In the genomic region with DNA sequence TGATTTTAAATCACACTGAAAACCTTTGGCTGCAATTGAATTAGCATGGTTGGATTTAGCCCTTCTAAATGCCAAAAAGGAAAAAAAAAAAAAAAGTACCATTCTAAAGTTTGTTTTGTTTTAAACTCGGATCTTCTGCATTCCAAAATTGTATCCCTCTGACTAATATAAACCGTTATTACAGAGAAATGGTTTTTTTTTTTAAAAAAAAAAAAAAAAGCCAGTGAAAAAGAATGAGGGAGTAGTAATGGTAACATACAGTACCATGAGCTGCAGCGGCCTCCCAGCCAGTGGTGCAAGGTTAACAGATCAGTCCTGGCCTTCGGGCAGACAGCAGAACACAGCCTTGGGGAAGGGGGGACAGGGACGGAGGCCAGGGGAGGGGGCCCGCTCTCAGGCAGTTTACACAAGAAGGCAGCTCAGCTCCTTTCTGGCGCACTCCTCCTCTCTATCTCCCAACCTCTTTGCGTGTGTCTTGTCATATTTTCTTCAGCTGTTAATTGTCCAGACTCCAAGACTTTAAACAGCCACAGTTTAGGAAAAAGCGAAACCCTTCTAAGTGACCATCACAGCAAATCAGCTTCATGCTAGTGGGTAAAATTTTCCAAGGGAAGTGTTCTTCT, we compare ENCODE assay signal across 8 cellular contexts.
DNase-seq lines count a peak whose midpoint lies in the region; ATAC-seq and TF ChIP-seq lines count a peak whose summit lies in the region.

No MANE protein-coding gene starts in this region.

- peaks cover 11% of the 10 kb centered on the region for H3K4me1 Mint-ChIP-seq in MCF 10A (ENCODE audit: insufficient read depth, unreplicated experiment)

- H3K9me3 Mint-ChIP-seq in MCF 10A (ENCODE audit: unreplicated experiment) = no peaks in the 10 kb centered on the region

- H3K27me3 ChIP-seq in iPS-18a (ENCODE audit: control insufficient read depth, insufficient read depth, low read length) = no peaks in the 10 kb centered on the region
- H3K27me3 ChIP-seq in skeletal muscle satellite cell (ENCODE audit: control insufficient read depth, insufficient read depth, low read length) = no peaks in the 10 kb centered on the region

- H3K9ac ChIP-seq in iPS-18a (ENCODE audit: low read length) = no peak overlapping the region
- H3K9ac ChIP-seq in skeletal muscle satellite cell (ENCODE audit: low read depth, low read length) = peak overlapping the region; percentile 91

- H3K9me3 ChIP-seq in iPS-18a (ENCODE audit: control insufficient read depth, low read depth, low read length) (no peaks in the 10 kb centered on the region), skeletal muscle satellite cell (replicated peaks; ENCODE audit: low read length) (no peaks in the 10 kb centered on the region)

- H3K4me3 ChIP-seq in iPS-18a (ENCODE audit: low read length) (peak overlapping the region; percentile 34), skeletal muscle satellite cell (ENCODE audit: low read length) (peak overlapping the region; percentile 61)

- ATAC-seq in HG02870 (IDR thresholded peaks at IDR 0.05; ENCODE audit: unreplicated experiment) (no peak), HG02884 (IDR thresholded peaks at IDR 0.05; ENCODE audit: unreplicated experiment) (no peak)

- DNase-seq in GOT3 (lab: John Stamatoyannopoulos, UW) = peak; percentile 46
- no peak for DNase-seq in MCF 10A (ENCODE audit: unreplicated experiment)
- no peak for DNase-seq in activated effector memory CD4-positive, alpha-beta T cell treated with anti-CD3 and anti-CD28 coated beads, Interleukin-2, amount 50 U/mL, for 16 hours
- DNase-seq in NCI-H1105 treated with DMSO at 0.1 percent for 48 hours (lab: John Stamatoyannopoulos, UW) = no peak

- no peak for TF ChIP-seq CTCF in MCF 10A (IDR thresholded peaks at IDR 0.05; ENCODE audit: unreplicated experiment)

- POLR2A ChIA-PET in MCF 10A (lab: Yijun Ruan, JAX) = interaction anchor here (0.6 kb wide), 1 partner anchor 146 kb away, joined by 3 read pairs; no protein-coding TSS in a partner anchor

- peaks cover 11% of the 10 kb centered on the region for H3K27me3 Mint-ChIP-seq in MCF 10A (ENCODE audit: insufficient read depth, unreplicated experiment)

- no TSS peak for BruUV-seq in MCF 10A (replicated peaks; lab: Mats Ljungman, UMichigan)

- H3K4me1 ChIP-seq in iPS-18a (ENCODE audit: control insufficient read depth, low read depth, low read length) (peaks cover 55% of the 10 kb centered on the region), skeletal muscle satellite cell (ENCODE audit: control insufficient read depth, insufficient read depth, low read length) (peaks cover 65% of the 10 kb centered on the region)

- H3K4me3 Mint-ChIP-seq in MCF 10A (ENCODE audit: unreplicated experiment) = peak overlapping the region; percentile 46

- H3K4me2 ChIP-seq in skeletal muscle satellite cell (ENCODE audit: low read length) = peak overlapping the region; percentile 86

- no peaks in the 10 kb centered on the region for H3K36me3 Mint-ChIP-seq in MCF 10A (ENCODE audit: insufficient read depth, unreplicated experiment)

- no peak overlapping the region for H3K27ac ChIP-seq in iPS-18a (ENCODE audit: low read length)

- no peak overlapping the region for H3K27ac Mint-ChIP-seq in MCF 10A (ENCODE audit: low read depth, unreplicated experiment)

- CTCF ChIA-PET in MCF 10A (lab: Yijun Ruan, JAX) = interaction anchor here (0.5 kb wide), 1 partner anchor 676 kb away, joined by 3 read pairs; no protein-coding TSS in a partner anchor

- intact Hi-C loops in MCF 10A (cut with micrococcal nuclease) = no loop called here

- H3K36me3 ChIP-seq in iPS-18a (ENCODE audit: control insufficient read depth, low read depth, low read length) (no peaks in the 10 kb centered on the region), skeletal muscle satellite cell (ENCODE audit: insufficient read depth, low read length) (peaks cover 5% of the 10 kb centered on the region)
